ENCODE assay signal across 14 cellular contexts in genomic region chr15:100132309-100132708, GRCh38.
DNase-seq lines count a peak whose midpoint lies in the region; ATAC-seq and TF ChIP-seq lines count a peak whose summit lies in the region.
"Had no signal": no experiment of that assay in that cellular context is flagged by ENCODE, and none has a peak within 500 bp of the region (broad histone marks: within the 10 kb centered on the region; RNA-seq: fewer than 3 reads in every experiment).

No MANE protein-coding gene starts in this region.

- H3K27me3 ChIP-seq in stomach (no peaks in the 10 kb centered on the region), esophagus squamous epithelium (no peaks in the 10 kb centered on the region)

- H3K4me1 ChIP-seq in stomach, result peaks cover 0 to 8% (median 0%) of the 10 kb centered on the region in 4 donors
- no peaks in the 10 kb centered on the region for H3K4me1 ChIP-seq in esophagus squamous epithelium
- H3K4me1 ChIP-seq: HAP-1 had no signal

- no peaks in the 10 kb centered on the region for H3K9me3 Mint-ChIP-seq in activated T-helper 17 cell treated with anti-CD3 and anti-CD28 coated beads, Interleukin-2, amount 50 U/mL, for 72 hours

- H3K27ac Mint-ChIP-seq in activated T-helper 17 cell treated with anti-CD3 and anti-CD28 coated beads, Interleukin-2, amount 50 U/mL, for 72 hours, result no peak overlapping the region
- H3K27ac Mint-ChIP-seq: CD4-positive, alpha-beta T cell had no signal

- ATAC-seq in activated T-helper 17 cell treated with anti-CD3 and anti-CD28 coated beads, Interleukin-2, amount 50 U/mL, for 72 hours (replicated peaks), result no peak
- ATAC-seq in left lobe of liver (peak; percentile 58), GM21737 (IDR thresholded peaks at IDR 0.05; ENCODE audit: unreplicated experiment) (no peak), GM18502 (IDR thresholded peaks at IDR 0.05; ENCODE audit: poor library complexity, unreplicated experiment) (no peak)
- ATAC-seq: GM12878 had no signal

- peak; percentile 24 for TF ChIP-seq EP300 in stomach (IDR thresholded peaks at IDR 0.05)

- H3K36me3 ChIP-seq in stomach (no peaks in the 10 kb centered on the region), esophagus squamous epithelium (no peaks in the 10 kb centered on the region)
- H3K36me3 ChIP-seq: HAP-1 had no signal

- H3K4me3 ChIP-seq in stomach (no peak overlapping the region), esophagus squamous epithelium (no peak overlapping the region)
- H3K4me3 ChIP-seq: GM12878, HAP-1 had no signal

- DNase-seq in NCI-H82 (lab: John Stamatoyannopoulos, UW), result peak; percentile 39
- DNase-seq in NCI-H82 treated with DMSO at 0.1 percent for 48 hours (lab: John Stamatoyannopoulos, UW; ENCODE audit: unreplicated experiment), result no peak
- peak; percentile 54 for DNase-seq in left lobe of liver (ENCODE audit: low spot score)
- no peak for DNase-seq in stomach
- no peak for DNase-seq in esophagus squamous epithelium (lab: John Stamatoyannopoulos, UW)
- DNase-seq: DMS 273 treated with DMSO at 0.1 percent for 48 hours, DMS79 had no signal

- H3K27me3 Mint-ChIP-seq in activated T-helper 17 cell treated with anti-CD3 and anti-CD28 coated beads, Interleukin-2, amount 50 U/mL, for 72 hours, result no peaks in the 10 kb centered on the region
- H3K27me3 Mint-ChIP-seq: CD4-positive, alpha-beta T cell had no signal

- H3K36me3 Mint-ChIP-seq in activated T-helper 17 cell treated with anti-CD3 and anti-CD28 coated beads, Interleukin-2, amount 50 U/mL, for 72 hours (ENCODE audit: low read depth), result no peaks in the 10 kb centered on the region

- no peaks in the 10 kb centered on the region for H3K4me1 Mint-ChIP-seq in activated T-helper 17 cell treated with anti-CD3 and anti-CD28 coated beads, Interleukin-2, amount 50 U/mL, for 72 hours

- H3K9me3 ChIP-seq in stomach, result no peaks in the 10 kb centered on the region
- H3K9me3 ChIP-seq in esophagus squamous epithelium, result no peaks in the 10 kb centered on the region
- H3K9me3 ChIP-seq: HAP-1 had no signal

- 76 to 89% (median 86%) methylated on average over 10 of the region's 10 CpGs for WGBS in stomach, 5 donors
- 82 to 89% methylated on average over 8 of the region's 10 CpGs for WGBS in esophagus squamous epithelium, 2 donors

- no peak for TF ChIP-seq CTCF in stomach (IDR thresholded peaks at IDR 0.05)
- TF ChIP-seq CTCF in esophagus squamous epithelium (IDR thresholded peaks at IDR 0.05), result no peak

- TF ChIP-seq POLR2A in stomach (IDR thresholded peaks at IDR 0.05) (no peak), esophagus squamous epithelium (IDR thresholded peaks at IDR 0.05) (no peak)

- H3K27ac ChIP-seq in stomach (peak overlapping the region in 1 of 5 donors; percentile 76), esophagus squamous epithelium (no peak overlapping the region)
- H3K27ac ChIP-seq: 22Rv1 had no signal

- H3K4me3 Mint-ChIP-seq in activated T-helper 17 cell treated with anti-CD3 and anti-CD28 coated beads, Interleukin-2, amount 50 U/mL, for 72 hours, result peak overlapping the region; percentile 53

- intact Hi-C loops in stomach (cut with DNase I; ENCODE audit: low total_unique reads), result no loop called here
- intact Hi-C loops in esophagus squamous epithelium (cut with DNase I), result no loop called here

Comparison
In these comparisons a context has a peak if more than half of its experiments do, and no peak if none do; other contexts are left out.
1. DNase-seq: peak in NCI-H82 (single experiment) and left lobe of liver (single experiment); none in NCI-H82 treated with DMSO at 0.1 percent for 48 hours (single experiment), stomach (single experiment) and esophagus squamous epithelium (single experiment).